In genomic region chr9:134951461-134951860, GRCh38 we compare ENCODE assay signal across 25 cellular contexts. TPM values are rescaled to one million over a fixed set of nuclear protein-coding genes. Genes with fewer than 3 reads are reported as not detected.
DNase-seq lines count a peak whose midpoint lies in the region; ATAC-seq and TF ChIP-seq lines count a peak whose summit lies in the region.
"Had no signal": no experiment of that assay in that cellular context is flagged by ENCODE, and none has a peak within 500 bp of the region (broad histone marks: within the 10 kb centered on the region; RNA-seq: fewer than 3 reads in every experiment).

No MANE protein-coding gene starts in this region.

- no peak overlapping the region for H2BK12ac ChIP-seq in neuronal stem cell (ENCODE audit: low read length)

- no peak for ATAC-seq in activated naive CD8-positive, alpha-beta T cell treated with anti-CD3 and anti-CD28 coated beads, Interleukin-2, amount 50 U/mL, for 24 hours
- no peak for ATAC-seq in activated B cell treated with CpG ODN at 0.5 μM for 24 hours (ENCODE audit: low read depth)
- ATAC-seq: HCT116 had no signal

- no peak overlapping the region for H2BK5ac ChIP-seq in neuronal stem cell (ENCODE audit: low read length)

- H3K23ac ChIP-seq in neuronal stem cell (ENCODE audit: low read depth, low read length, poor library complexity) = peak overlapping the region; percentile 59

- H3K27me3 ChIP-seq in neuronal stem cell (ENCODE audit: control insufficient read depth in 3 of 3, insufficient read depth in 3 of 3, low read depth in 1 of 3, low read length in 3 of 3) = no peaks in the 10 kb centered on the region
- peaks cover 6% of the 10 kb centered on the region for H3K27me3 ChIP-seq in suprapubic skin

- WGBS in neuronal stem cell (ENCODE audit: extremely low coverage in 2 of 2, insufficient read length in 2 of 2, insufficient replicate concordance in 1 of 2), 2 donors = no CpG with 5 or more reads among the region's 11 CpGs
- 88% methylated on average over 11 of the region's 11 CpGs for WGBS in suprapubic skin

- TF ChIP-seq POLR2A in suprapubic skin (IDR thresholded peaks at IDR 0.05) = no peak

- no peak overlapping the region for H2BK120ac ChIP-seq in neuronal stem cell (ENCODE audit: low read depth, low read length)

- H3K4me1 ChIP-seq in neuronal stem cell (ENCODE audit: control insufficient read depth in 2 of 2, insufficient read depth in 1 of 2, low read depth in 1 of 2, low read length in 2 of 2) (no peaks in the 10 kb centered on the region), suprapubic skin (no peaks in the 10 kb centered on the region)

- H3K27ac ChIP-seq in neuronal stem cell (replicated peaks; ENCODE audit: low read length) = no peak overlapping the region
- no peak overlapping the region for H3K27ac ChIP-seq in suprapubic skin

- H3K27ac Mint-ChIP-seq in activated naive CD8-positive, alpha-beta T cell treated with anti-CD3 and anti-CD28 coated beads, Interleukin-2, amount 50 U/mL, for 24 hours = peak overlapping the region; percentile 43
- no peak overlapping the region for H3K27ac Mint-ChIP-seq in activated naive CD8-positive, alpha-beta T cell treated with anti-CD3 and anti-CD28 coated beads for 36 hours
- H3K27ac Mint-ChIP-seq in activated B cell treated with CpG ODN at 0.5 μM for 24 hours = no peak overlapping the region
- H3K27ac Mint-ChIP-seq: CD4-positive, CD25-positive, alpha-beta regulatory T cell had no signal

- H2AK5ac ChIP-seq in neuronal stem cell (ENCODE audit: low read depth, low read length) = peak overlapping the region; percentile 68

- no peaks in the 10 kb centered on the region for H3K27me3 Mint-ChIP-seq in activated naive CD8-positive, alpha-beta T cell treated with anti-CD3 and anti-CD28 coated beads, Interleukin-2, amount 50 U/mL, for 24 hours
- H3K27me3 Mint-ChIP-seq in activated naive CD8-positive, alpha-beta T cell treated with anti-CD3 and anti-CD28 coated beads for 36 hours = no peaks in the 10 kb centered on the region
- H3K27me3 Mint-ChIP-seq in activated B cell treated with CpG ODN at 0.5 μM for 24 hours = no peaks in the 10 kb centered on the region
- H3K27me3 Mint-ChIP-seq: CD4-positive, CD25-positive, alpha-beta regulatory T cell had no signal

- no peak overlapping the region for H4K91ac ChIP-seq in neuronal stem cell (ENCODE audit: low read depth, low read length, poor library complexity)

- DNase-seq in activated naive CD8-positive, alpha-beta T cell treated with anti-CD3 and anti-CD28 coated beads, Interleukin-2, amount 50 U/mL, for 24 hours = no peak
- DNase-seq in activated naive CD8-positive, alpha-beta T cell treated with anti-CD3 and anti-CD28 coated beads for 36 hours = no peak
- DNase-seq in activated B cell treated with CpG ODN at 0.5 μM for 24 hours (peak; percentile 3), neuronal stem cell (ENCODE audit: low spot score) (no peak), suprapubic skin (ENCODE audit: low spot score in 2 of 2) (peak; percentile 20 to 56), islet precursor cell (no peak), SHP77 treated with DMSO at 0.1 percent for 48 hours (lab: John Stamatoyannopoulos, UW) (no peak)
- no peak for DNase-seq in stimulated activated CD4-positive, alpha-beta T cell treated with anti-CD3 and anti-CD28 coated beads, Interleukin-12 subunit alpha, Interleukin-12 subunit beta, amount 100 ng/mL, for 4 hours
- DNase-seq: CD4-positive, CD25-positive, alpha-beta regulatory T cell; DMS153; DND-41; NCI-H1092; NCI-H1436; NCI-H187; NCI-H2081 treated with DMSO at 0.1 percent for 48 hours; NCI-H2171; NCI-H226; NCI-H510A; NCI-H69; RPMI8226 had no signal

- H3K9me3 Mint-ChIP-seq in activated naive CD8-positive, alpha-beta T cell treated with anti-CD3 and anti-CD28 coated beads, Interleukin-2, amount 50 U/mL, for 24 hours = no peaks in the 10 kb centered on the region
- H3K9me3 Mint-ChIP-seq in activated naive CD8-positive, alpha-beta T cell treated with anti-CD3 and anti-CD28 coated beads for 36 hours = no peaks in the 10 kb centered on the region
- peaks cover 2% of the 10 kb centered on the region for H3K9me3 Mint-ChIP-seq in activated B cell treated with CpG ODN at 0.5 μM for 24 hours

- peak overlapping the region; percentile 55 for H3K9ac ChIP-seq in neuronal stem cell (ENCODE audit: low read depth, low read length, poor library complexity)

- intact Hi-C loops in activated B cell treated with CpG ODN at 0.5 μM for 24 hours (cut with micrococcal nuclease) = no loop called here

- H4K8ac ChIP-seq in neuronal stem cell (ENCODE audit: low read depth, low read length) = no peak overlapping the region

- no peaks in the 10 kb centered on the region for H3K36me3 Mint-ChIP-seq in activated naive CD8-positive, alpha-beta T cell treated with anti-CD3 and anti-CD28 coated beads, Interleukin-2, amount 50 U/mL, for 24 hours (ENCODE audit: low read depth)
- no peaks in the 10 kb centered on the region for H3K36me3 Mint-ChIP-seq in activated naive CD8-positive, alpha-beta T cell treated with anti-CD3 and anti-CD28 coated beads for 36 hours
- H3K36me3 Mint-ChIP-seq in activated B cell treated with CpG ODN at 0.5 μM for 24 hours (ENCODE audit: low read depth) = no peaks in the 10 kb centered on the region
- H3K36me3 Mint-ChIP-seq: CD4-positive, CD25-positive, alpha-beta regulatory T cell had no signal

- no peaks in the 10 kb centered on the region for H3K36me3 ChIP-seq in neuronal stem cell (replicated peaks in 1 of 2; ENCODE audit: control insufficient read depth in 2 of 2, insufficient read depth in 2 of 2, low read length in 2 of 2)
- no peaks in the 10 kb centered on the region for H3K36me3 ChIP-seq in suprapubic skin

- H2AFZ ChIP-seq in neuronal stem cell (ENCODE audit: low read length) = no peak overlapping the region

- H3K18ac ChIP-seq in neuronal stem cell (ENCODE audit: low read length) = peak overlapping the region; percentile 67

- H3K4me3 ChIP-seq in neuronal stem cell (ENCODE audit: low read length in 2 of 2) (no peak overlapping the region), suprapubic skin (no peak overlapping the region)

- POLR2A ChIA-PET in activated B cell treated with CpG ODN at 0.5 μM for 24 hours (lab: Charles Lee) = no interaction called here

- H3K14ac ChIP-seq in neuronal stem cell (ENCODE audit: low read length) = peak overlapping the region; percentile 40

- TF ChIP-seq EP300 in suprapubic skin (IDR thresholded peaks at IDR 0.05) = no peak

- CTCF ChIA-PET in activated B cell treated with CpG ODN at 0.5 μM for 24 hours (lab: Charles Lee) = no interaction called here

- H3K9me3 ChIP-seq in neuronal stem cell (replicated peaks in 1 of 2; ENCODE audit: control insufficient read depth in 2 of 2, insufficient read depth in 1 of 2, low read depth in 1 of 2, low read length in 2 of 2) (peaks cover 0 to 3% of the 10 kb centered on the region in 2 donors), suprapubic skin (no peaks in the 10 kb centered on the region)

- H3K4me3 Mint-ChIP-seq in activated naive CD8-positive, alpha-beta T cell treated with anti-CD3 and anti-CD28 coated beads, Interleukin-2, amount 50 U/mL, for 24 hours = no peak overlapping the region
- no peak overlapping the region for H3K4me3 Mint-ChIP-seq in activated naive CD8-positive, alpha-beta T cell treated with anti-CD3 and anti-CD28 coated beads for 36 hours
- no peak overlapping the region for H3K4me3 Mint-ChIP-seq in activated B cell treated with CpG ODN at 0.5 μM for 24 hours
- H3K4me3 Mint-ChIP-seq: CD4-positive, CD25-positive, alpha-beta regulatory T cell had no signal

- H2BK15ac ChIP-seq in neuronal stem cell (ENCODE audit: low read length) = no peak overlapping the region

- H3K79me1 ChIP-seq in neuronal stem cell (ENCODE audit: low read depth, low read length) = no peaks in the 10 kb centered on the region

- H3K4me2 ChIP-seq in neuronal stem cell (ENCODE audit: insufficient read depth, low read length, poor library complexity, severe bottlenecking) = no peak overlapping the region

- TF ChIP-seq CTCF in activated B cell treated with CpG ODN at 0.5 μM for 24 hours (IDR thresholded peaks at IDR 0.05) (no peak), suprapubic skin (IDR thresholded peaks at IDR 0.05) (no peak)

- no peaks in the 10 kb centered on the region for H3K4me1 Mint-ChIP-seq in activated naive CD8-positive, alpha-beta T cell treated with anti-CD3 and anti-CD28 coated beads, Interleukin-2, amount 50 U/mL, for 24 hours
- H3K4me1 Mint-ChIP-seq in activated naive CD8-positive, alpha-beta T cell treated with anti-CD3 and anti-CD28 coated beads for 36 hours = no peaks in the 10 kb centered on the region
- no peaks in the 10 kb centered on the region for H3K4me1 Mint-ChIP-seq in activated B cell treated with CpG ODN at 0.5 μM for 24 hours
- H3K4me1 Mint-ChIP-seq: CD4-positive, CD25-positive, alpha-beta regulatory T cell had no signal

- H3K4ac ChIP-seq in neuronal stem cell (ENCODE audit: low read length) = no peak overlapping the region

RNA-seq across cellular contexts. Expression of gene FCN1, which starts 33.7 kb away (rescaled TPM):
- not detected for total RNA-seq in activated naive CD8-positive, alpha-beta T cell treated with anti-CD3 and anti-CD28 coated beads for 36 hours
- total RNA-seq in activated B cell treated with CpG ODN at 0.5 μM for 24 hours (0.44 and 0.83 TPM in 2 replicates), suprapubic skin (under 1 TPM; 0.16 to 0.42 (median 0.34) TPM)
- polyA plus RNA-seq in neuronal stem cell (2013, experiment 1 of 2) = not detected
- polyA plus RNA-seq in neuronal stem cell (2013, experiment 2 of 2) = not detected
- total RNA-seq: A172; CD4-positive, CD25-positive, alpha-beta regulatory T cell; H4; HT-29 had no signal
- polyA plus RNA-seq: BJ had no signal

Comparison
In these comparisons a context has a peak if more than half of its experiments do, and no peak if none do; other contexts are left out.
1. DNase-seq: peak in activated B cell treated with CpG ODN at 0.5 μM for 24 hours (single experiment) and suprapubic skin (2 of 2); none in activated naive CD8-positive, alpha-beta T cell treated with anti-CD3 and anti-CD28 coated beads, Interleukin-2, amount 50 U/mL, for 24 hours (single experiment), activated naive CD8-positive, alpha-beta T cell treated with anti-CD3 and anti-CD28 coated beads for 36 hours (single experiment), neuronal stem cell (single experiment), stimulated activated CD4-positive, alpha-beta T cell treated with anti-CD3 and anti-CD28 coated beads, Interleukin-12 subunit alpha, Interleukin-12 subunit beta, amount 100 ng/mL, for 4 hours (single experiment), islet precursor cell (single experiment) and SHP77 treated with DMSO at 0.1 percent for 48 hours (single experiment).